In genomic region chr13:25821761-25822160, GRCh38 we compare ENCODE assay signal across 23 cellular contexts.
"Had no signal": no experiment of that assay in that cellular context is flagged by ENCODE, and none has a peak within 500 bp of the region (broad histone marks: within the 10 kb centered on the region; RNA-seq: fewer than 3 reads in every experiment).

No MANE protein-coding gene starts in this region.

- DNase-seq: hippocampal formation; kidney; left colon; left lung; lower lobe of right lung; mammary epithelial cell; mesenchymal stem cell; naive thymus-derived CD8-positive, alpha-beta T cell; ovary; right lobe of liver; stimulated activated CD4-positive, alpha-beta T cell treated with anti-CD3 and anti-CD28 coated beads, Interleukin-1b, Interleukin-23, amount 100 ng/mL, for 48 hours; stimulated activated CD4-positive, alpha-beta T cell treated with anti-CD3 and anti-CD28 coated beads, Interleukin-2, amount 100 ng/mL, for 48 hours; stimulated activated CD4-positive, alpha-beta T cell treated with anti-CD3 and anti-CD28 coated beads, Interleukin-4, amount 100 ng/mL, for 4 hours; stimulated activated CD8-positive, alpha-beta memory T cell treated with anti-CD3 and anti-CD28 coated beads, Interleukin-4, amount 100 ng/mL, for 48 hours; stimulated activated naive CD4-positive, alpha-beta T cell treated with Interleukin-2 at 50 U/mL for 16 hours; stimulated activated naive CD8-positive, alpha-beta T cell treated with anti-CD3 and anti-CD28 coated beads, Interleukin-15, amount 100 ng/mL, for 72 hours; substantia nigra; uterus had no signal

- H3K4me1 Mint-ChIP-seq: naive thymus-derived CD8-positive, alpha-beta T cell; stimulated activated memory B cell treated with anti-CD40 and anti-IgM and Interleukin-4, amounts not matched to agents 10 μg/mL and 1 μg/mL and 100 μg/mL, for 72 hours; stimulated activated naive CD8-positive, alpha-beta T cell treated with anti-CD3 and anti-CD28 coated beads, Interleukin-15, amount 100 ng/mL, for 72 hours had no signal

- H3K36me3 Mint-ChIP-seq: stimulated activated memory B cell treated with anti-CD40 and anti-IgM and Interleukin-4, amounts not matched to agents 10 μg/mL and 1 μg/mL and 100 μg/mL, for 72 hours had no signal

- H3K4me3 Mint-ChIP-seq: naive thymus-derived CD8-positive, alpha-beta T cell; nephron; neural progenitor cell; stimulated activated memory B cell treated with anti-CD40 and anti-IgM and Interleukin-4, amounts not matched to agents 10 μg/mL and 1 μg/mL and 100 μg/mL, for 72 hours; stimulated activated naive CD8-positive, alpha-beta T cell treated with anti-CD3 and anti-CD28 coated beads, Interleukin-15, amount 100 ng/mL, for 72 hours; type B pancreatic cell had no signal

- H3K27me3 Mint-ChIP-seq: progenitor cell of endocrine pancreas; stimulated activated memory B cell treated with anti-CD40 and anti-IgM and Interleukin-4, amounts not matched to agents 10 μg/mL and 1 μg/mL and 100 μg/mL, for 72 hours; stimulated activated naive CD8-positive, alpha-beta T cell treated with anti-CD3 and anti-CD28 coated beads, Interleukin-15, amount 100 ng/mL, for 72 hours; type B pancreatic cell had no signal

- H3K27ac Mint-ChIP-seq: naive thymus-derived CD8-positive, alpha-beta T cell; nephron; neural progenitor cell; progenitor cell of endocrine pancreas; stimulated activated memory B cell treated with anti-CD40 and anti-IgM and Interleukin-4, amounts not matched to agents 10 μg/mL and 1 μg/mL and 100 μg/mL, for 72 hours; type B pancreatic cell had no signal
